In genomic region chr20:32207626-32208498, GRCh38 we compare ENCODE assay signal across 1 cellular context.
TF ChIP-seq lines count a peak whose summit lies in the region.

Gene PLAGL2 (minus strand): TSS chr20:32207743. CDS start chr20:32202178, 5,565 bp downstream.
Gene POFUT1 (plus strand): TSS chr20:32207880. CDS start chr20:32207942, 62 bp downstream.

TF ChIP-seq in K562, 482 proteins besides CTCF, POLR2A, EP300 and RAD21 (continued from another document):
- TF ChIP-seq ARID3B (CRISPR knock-in tag; IDR thresholded peaks at IDR 0.05; ENCODE audit: borderline replicate concordance), result no peak
- TF ChIP-seq BACH1 (tag; IDR thresholded peaks at IDR 0.05), result no peak
- no peak for TF ChIP-seq E4F1 (CRISPR knock-in tag; IDR thresholded peaks at IDR 0.05; ENCODE audit: borderline replicate concordance)
- no peak for TF ChIP-seq ATF6 (CRISPR knock-in tag; IDR thresholded peaks at IDR 0.05)
TF ChIP-seq in K562: peak in this region for 126.
